In genomic region chr2:120343433-120344105, GRCh38 we compare ENCODE assay signal across 7 cellular contexts. TPM values are rescaled to one million over a fixed set of nuclear protein-coding genes. Genes with fewer than 3 reads are reported as not detected.
DNase-seq lines count a peak whose midpoint lies in the region; ATAC-seq and TF ChIP-seq lines count a peak whose summit lies in the region.

No MANE protein-coding gene starts in this region.

- H3K27ac ChIP-seq in right atrium auricular region: no peak overlapping the region
- H3K27ac ChIP-seq in psoas muscle: no peak overlapping the region
- no peak overlapping the region for H3K27ac ChIP-seq in aorta (ENCODE audit: low read depth in 1 of 2, low read length in 2 of 2)

- no peaks in the 10 kb centered on the region for H3K9me3 ChIP-seq in right atrium auricular region
- H3K9me3 ChIP-seq in psoas muscle: no peaks in the 10 kb centered on the region
- no peaks in the 10 kb centered on the region for H3K9me3 ChIP-seq in aorta (ENCODE audit: control insufficient read depth, low read length)

- intact Hi-C loops in psoas muscle (cut with DNase I): loop anchor here (1.0 to 5.0 kb wide), 6 partner anchors 89 to 734 kb away; no protein-coding TSS in a partner anchor
- intact Hi-C loops in aorta (cut with DNase I): loop anchor here (1.0 to 10.0 kb wide), 7 partner anchors 101 to 741 kb away; no protein-coding TSS in a partner anchor

- peaks cover 0 to 40% of the 10 kb centered on the region in 2 donors for H3K4me1 ChIP-seq in right atrium auricular region
- H3K4me1 ChIP-seq in psoas muscle: peaks cover 19% of the 10 kb centered on the region
- no peaks in the 10 kb centered on the region for H3K4me1 ChIP-seq in aorta (ENCODE audit: control insufficient read depth in 1 of 2, insufficient read depth in 2 of 2, low read length in 2 of 2)

- H3K27me3 ChIP-seq in right atrium auricular region (peaks cover 0 to 32% of the 10 kb centered on the region in 2 donors), psoas muscle (ENCODE audit: insufficient read depth in 3 of 3, low read length in 2 of 3) (peaks cover 0 to 30% (median 7%) of the 10 kb centered on the region in 3 donors), aorta (ENCODE audit: control insufficient read depth in 1 of 2, insufficient read depth in 2 of 2, low read length in 1 of 2) (no peaks in the 10 kb centered on the region)

- TF ChIP-seq CTCF in GM12875 (IDR thresholded peaks at IDR 0.05; ENCODE audit: borderline replicate concordance, insufficient read depth, low read depth, low read length) (peak; percentile 76), right atrium auricular region (IDR thresholded peaks at IDR 0.05) (peak; percentile 70 to 95), psoas muscle (IDR thresholded peaks at IDR 0.05) (peak; percentile 90)

- H3K36me3 ChIP-seq in right atrium auricular region (no peaks in the 10 kb centered on the region), psoas muscle (ENCODE audit: insufficient read depth in 1 of 2, low read depth in 1 of 2) (no peaks in the 10 kb centered on the region), aorta (ENCODE audit: control insufficient read depth in 1 of 2, insufficient read depth in 2 of 2, low read length in 1 of 2) (no peaks in the 10 kb centered on the region)

- WGBS in psoas muscle, 3 donors: 5 to 8% (median 7%) methylated on average over 43 of the region's 43 CpGs
- 4% methylated on average over 43 of the region's 43 CpGs for WGBS in aorta, 2 donors

- DNase-seq in HUDEP-2 (lab: John Stamatoyannopoulos, UW; ENCODE audit: unreplicated experiment in 76 of 76) (peak in 48 of 76 experiments; percentile 1 to 60 (median 30)), amygdala (lab: John Stamatoyannopoulos, UW) (peak in 55 of 56 donors; percentile 11 to 83 (median 55)), right atrium auricular region (ENCODE audit: low spot score) (peak; percentile 87), psoas muscle (peak; percentile 90 to 95), aorta (peak; percentile 86 to 95)

- ATAC-seq in SK-N-SH treated with all-trans-retinoic acid at 6 μM for 48 hours (peak; percentile 92), psoas muscle (peak; percentile 86 to 91 (median 89)), aorta (ENCODE audit: low FRiP score) (peak; percentile 90)

- H3K4me3 ChIP-seq in GM12875 (ENCODE audit: low read depth, low read length) (no peak overlapping the region), right atrium auricular region (peak overlapping the region in 1 of 2 donors; percentile 55), psoas muscle (peak overlapping the region; percentile 72), aorta (ENCODE audit: low read length in 2 of 2) (no peak overlapping the region)

TF ChIP-seq in SK-N-SH treated with all-trans-retinoic acid at 6 μM for 48 hours, 23 proteins besides CTCF, POLR2A, EP300 and RAD21:
- TF ChIP-seq ESRRG (CRISPR knock-in tag; IDR thresholded peaks at IDR 0.05) (no peak), RARB (CRISPR knock-in tag; IDR thresholded peaks at IDR 0.05) (no peak), ZC3H10 (CRISPR knock-in tag; IDR thresholded peaks at IDR 0.05) (no peak), ARNTL (CRISPR knock-in tag; IDR thresholded peaks at IDR 0.05; ENCODE audit: borderline replicate concordance, low read depth) (no peak), ISL1 (CRISPR knock-in tag; IDR thresholded peaks at IDR 0.05) (no peak), PATZ1 (CRISPR knock-in tag; IDR thresholded peaks at IDR 0.05; ENCODE audit: borderline replicate concordance) (no peak), BACH2 (CRISPR knock-in tag; IDR thresholded peaks at IDR 0.05; ENCODE audit: borderline replicate concordance) (no peak), ZNF70 (CRISPR knock-in tag; IDR thresholded peaks at IDR 0.05) (no peak), ZFP30 (CRISPR knock-in tag; IDR thresholded peaks at IDR 0.05) (no peak), TOX (CRISPR knock-in tag; IDR thresholded peaks at IDR 0.05; ENCODE audit: borderline replicate concordance) (no peak), PPARA (CRISPR knock-in tag; IDR thresholded peaks at IDR 0.05; ENCODE audit: borderline replicate concordance) (no peak), CSDC2 (CRISPR knock-in tag; IDR thresholded peaks at IDR 0.05) (no peak)
- TF ChIP-seq, protein P1, sequence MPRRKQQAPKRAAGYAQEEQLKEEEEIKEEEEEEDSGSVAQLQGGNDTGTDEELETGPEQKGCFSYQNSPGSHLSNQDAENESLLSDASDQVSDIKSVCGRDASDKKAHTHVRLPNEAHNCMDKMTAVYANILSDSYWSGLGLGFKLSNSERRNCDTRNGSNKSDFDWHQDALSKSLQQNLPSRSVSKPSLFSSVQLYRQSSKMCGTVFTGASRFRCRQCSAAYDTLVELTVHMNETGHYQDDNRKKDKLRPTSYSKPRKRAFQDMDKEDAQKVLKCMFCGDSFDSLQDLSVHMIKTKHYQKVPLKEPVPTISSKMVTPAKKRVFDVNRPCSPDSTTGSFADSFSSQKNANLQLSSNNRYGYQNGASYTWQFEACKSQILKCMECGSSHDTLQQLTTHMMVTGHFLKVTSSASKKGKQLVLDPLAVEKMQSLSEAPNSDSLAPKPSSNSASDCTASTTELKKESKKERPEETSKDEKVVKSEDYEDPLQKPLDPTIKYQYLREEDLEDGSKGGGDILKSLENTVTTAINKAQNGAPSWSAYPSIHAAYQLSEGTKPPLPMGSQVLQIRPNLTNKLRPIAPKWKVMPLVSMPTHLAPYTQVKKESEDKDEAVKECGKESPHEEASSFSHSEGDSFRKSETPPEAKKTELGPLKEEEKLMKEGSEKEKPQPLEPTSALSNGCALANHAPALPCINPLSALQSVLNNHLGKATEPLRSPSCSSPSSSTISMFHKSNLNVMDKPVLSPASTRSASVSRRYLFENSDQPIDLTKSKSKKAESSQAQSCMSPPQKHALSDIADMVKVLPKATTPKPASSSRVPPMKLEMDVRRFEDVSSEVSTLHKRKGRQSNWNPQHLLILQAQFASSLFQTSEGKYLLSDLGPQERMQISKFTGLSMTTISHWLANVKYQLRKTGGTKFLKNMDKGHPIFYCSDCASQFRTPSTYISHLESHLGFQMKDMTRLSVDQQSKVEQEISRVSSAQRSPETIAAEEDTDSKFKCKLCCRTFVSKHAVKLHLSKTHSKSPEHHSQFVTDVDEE (CRISPR knock-in tag; IDR thresholded peaks at IDR 0.05): no peak

RNA-seq across cellular contexts. Expression of gene INHBB, which starts 2.4 kb away (rescaled TPM):
- total RNA-seq in right atrium auricular region (1 to 10 TPM in 1 of 2 donors, under 1 TPM in 1; 0.74 to 5.9 TPM), psoas muscle (10 to 100 TPM in 2 of 4 donors, 1 to 10 TPM in 2; 2.9 to 19.3 (median 11.0) TPM), aorta (10 to 100 TPM; 19.3 to 21.9 TPM)
- polyA plus RNA-seq in psoas muscle (10 to 100 TPM in 2 of 3 donors, 1 to 10 TPM in 1; 7.4 to 20.0 (median 13.4) TPM), aorta (under 1 TPM; 0.43 to 0.50 TPM)

Comparison
In these comparisons a context has a peak if more than half of its experiments do, and no peak if none do; other contexts are left out.
1. DNase-seq: peak in every context shown above with its lines; median percentile 92 in psoas muscle; 90 in aorta; 87 in right atrium auricular region; 55 in amygdala; 30 in HUDEP-2.